Comparison of ENCODE assay signal across 17 cellular contexts in genomic region chr1:51559501-51559900, GRCh38.
"Had no signal": no experiment of that assay in that cellular context is flagged by ENCODE, and none has a peak within 500 bp of the region (broad histone marks: within the 10 kb centered on the region; RNA-seq: fewer than 3 reads in every experiment).

No MANE protein-coding gene starts in this region.

- H3K9ac ChIP-seq: neural progenitor cell had no signal

- H3K9me3 ChIP-seq: heart left ventricle, ovary, tibial nerve had no signal

- DNase-seq: activated B cell treated with CpG ODN at 0.5 μM for 24 hours; activated CD4-positive, alpha-beta T cell treated with anti-CD3 and anti-CD28 coated beads, Interleukin-2, amount 10 ng/mL, durations not matched to agents 24 days and 14 days; activated CD8-positive, alpha-beta memory T cell treated with anti-CD3 and anti-CD28 coated beads for 24 hours; activated naive CD4-positive, alpha-beta T cell; activated naive CD8-positive, alpha-beta T cell treated with anti-CD3 and anti-CD28 coated beads, Interleukin-2, amount 10 ng/mL, durations not matched to agents 7 days and 5 days; anterior cingulate cortex; cerebellar nuclear complex; effector memory CD4-positive, alpha-beta T cell; heart left ventricle; immature natural killer cell; midbrain; ovary; stimulated activated CD4-positive, alpha-beta T cell treated with anti-CD3 and anti-CD28 coated beads, Interleukin-2, amount 100 ng/mL, for 48 hours; stimulated activated naive B cell treated with anti-CD40 and anti-IgM and Interleukin-4, amounts not matched to agents 10 μg/mL and 1 μg/mL and 100 μg/mL, for 72 hours had no signal

- FAIRE-seq: frontal cortex had no signal

- H3K27me3 ChIP-seq: heart left ventricle, neural progenitor cell, ovary, tibial nerve had no signal

- H3K36me3 ChIP-seq: heart left ventricle, neural progenitor cell, ovary, tibial nerve had no signal

- H3K4me3 ChIP-seq: heart left ventricle, neural progenitor cell, ovary, tibial nerve had no signal

- H3K27ac ChIP-seq: heart left ventricle, neural progenitor cell, ovary had no signal

- H3K4me2 ChIP-seq: neural progenitor cell had no signal
